In the genomic region with DNA sequence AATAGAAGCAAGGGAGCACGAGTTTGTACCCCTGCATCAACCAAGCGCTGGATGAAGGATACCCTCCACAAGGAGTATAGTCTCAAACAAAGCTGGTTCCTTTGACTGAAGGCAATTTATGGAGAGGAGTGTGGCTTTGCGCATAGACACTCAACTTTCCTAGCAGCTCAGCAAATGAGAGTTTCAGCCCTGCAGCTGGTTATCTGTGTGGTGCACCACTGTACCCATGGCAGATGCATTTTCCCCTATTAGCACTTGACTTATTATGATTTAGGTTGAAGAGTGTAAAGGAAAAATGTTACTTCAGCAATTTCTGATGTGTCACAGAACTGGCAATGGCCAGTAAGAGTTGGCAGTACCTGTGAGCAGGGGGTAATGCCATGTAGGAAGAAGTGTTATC, we compare ENCODE assay signal across 26 cellular contexts.
DNase-seq lines count a peak whose midpoint lies in the region; ATAC-seq, FAIRE-seq and TF ChIP-seq lines count a peak whose summit lies in the region.
"Had no signal": no experiment of that assay in that cellular context is flagged by ENCODE, and none has a peak within 500 bp of the region (broad histone marks: within the 10 kb centered on the region; RNA-seq: fewer than 3 reads in every experiment).

No MANE protein-coding gene starts in this region.

- no peak overlapping the region for H3K4me3 Mint-ChIP-seq in neural progenitor cell
- H3K4me3 Mint-ChIP-seq: CD14-positive monocyte; CD4-positive, alpha-beta memory T cell; CD4-positive, CD25-positive, alpha-beta regulatory T cell; CD8-positive, alpha-beta memory T cell had no signal

- no peaks in the 10 kb centered on the region for H3K9me3 Mint-ChIP-seq in neural progenitor cell

- no peaks in the 10 kb centered on the region for H3K36me3 Mint-ChIP-seq in neural progenitor cell
- H3K36me3 Mint-ChIP-seq: CD14-positive monocyte; CD4-positive, alpha-beta memory T cell; CD4-positive, CD25-positive, alpha-beta regulatory T cell; CD8-positive, alpha-beta memory T cell had no signal

- H3K27me3 ChIP-seq in HepG2 (ENCODE audit: control insufficient read depth in 1 of 2, insufficient read depth in 2 of 2, low read length in 2 of 2) = no peaks in the 10 kb centered on the region
- H3K27me3 ChIP-seq in right lobe of liver = no peaks in the 10 kb centered on the region
- H3K27me3 ChIP-seq in neural progenitor cell = no peaks in the 10 kb centered on the region
- H3K27me3 ChIP-seq: BE2C, BLaER1 had no signal

- BruUV-seq in HepG2 (replicated peaks; lab: Mats Ljungman, UMichigan) = no TSS peak
- BruUV-seq in OCI-LY7 (replicated peaks; lab: Mats Ljungman, UMichigan) = no TSS peak

- no peaks in the 10 kb centered on the region for H3K27me3 Mint-ChIP-seq in neural progenitor cell (ENCODE audit: insufficient read depth, low read depth)
- H3K27me3 Mint-ChIP-seq: CD4-positive, alpha-beta memory T cell; CD4-positive, CD25-positive, alpha-beta regulatory T cell; CD8-positive, alpha-beta memory T cell had no signal

- no peak overlapping the region for H3K27ac Mint-ChIP-seq in neural progenitor cell
- H3K27ac Mint-ChIP-seq: CD14-positive monocyte; CD4-positive, alpha-beta memory T cell; CD4-positive, CD25-positive, alpha-beta regulatory T cell; CD8-positive, alpha-beta memory T cell had no signal

- H3K9me3 ChIP-seq in HepG2 (ENCODE audit: low read length) (peaks cover 39% of the 10 kb centered on the region), right lobe of liver (no peaks in the 10 kb centered on the region), OCI-LY7 (ENCODE audit: low read length) (no peaks in the 10 kb centered on the region), neural progenitor cell (ENCODE audit: low read depth) (no peaks in the 10 kb centered on the region)
- H3K9me3 ChIP-seq: BE2C, BLaER1 had no signal

- no peak for DNase-seq in HepG2 (ENCODE audit: low spot score)
- DNase-seq in right lobe of liver = no peak
- no peak for DNase-seq in OCI-LY7 (ENCODE audit: low spot score)
- no peak for DNase-seq in neural progenitor cell (ENCODE audit: low spot score)
- DNase-seq in left lobe of liver (ENCODE audit: low spot score) = no peak
- DNase-seq in NCI-H187 (lab: John Stamatoyannopoulos, UW) = no peak
- DNase-seq: ACHN; BE2C; C1 segment of cervical spinal cord; CD4-positive, alpha-beta memory T cell; CD4-positive, CD25-positive, alpha-beta regulatory T cell; CD8-positive, alpha-beta memory T cell; COR-L47; DMS 273 treated with DMSO at 0.1 percent for 48 hours; DMS153; DMS53; DMS79; DND-41; EL; GDM1 had no signal

- H2AFZ ChIP-seq in HepG2 (ENCODE audit: low read length) (no peak overlapping the region), OCI-LY7 (ENCODE audit: low read length) (peak overlapping the region; percentile 14; the same call in 1 of the 2 replicates), neural progenitor cell (replicated peaks) (peak overlapping the region; percentile 28)

- no peaks in the 10 kb centered on the region for H3F3A ChIP-seq in neural progenitor cell (ENCODE audit: low read depth)

- POLR2A ChIA-PET in HepG2 (lab: Yijun Ruan, JAX) (no interaction called here), OCI-LY7 (lab: Charles Lee) (no interaction called here)

- ATAC-seq in HepG2 = no peak
- no peak for ATAC-seq in right lobe of liver
- no peak for ATAC-seq in left lobe of liver
- ATAC-seq: GM12878 had no signal

- no peaks in the 10 kb centered on the region for H3K79me2 ChIP-seq in HepG2 (ENCODE audit: insufficient read depth, low read length)
- H3K79me2 ChIP-seq in OCI-LY7 (ENCODE audit: insufficient read depth, low read depth, low read length) = no peaks in the 10 kb centered on the region
- no peaks in the 10 kb centered on the region for H3K79me2 ChIP-seq in neural progenitor cell (ENCODE audit: low read depth)

- H4K20me1 ChIP-seq in HepG2 (ENCODE audit: insufficient read depth, low read length) (no peaks in the 10 kb centered on the region), OCI-LY7 (ENCODE audit: insufficient read depth, low read length) (no peaks in the 10 kb centered on the region), neural progenitor cell (ENCODE audit: low read depth) (no peaks in the 10 kb centered on the region)
- H4K20me1 ChIP-seq: BLaER1 had no signal

- WGBS in HepG2 (ENCODE audit: low lambda C conversion rate) = 40% methylated on average over 3 of the region's 3 CpGs
- WGBS in right lobe of liver (ENCODE audit: insufficient coverage, low coverage, low lambda C conversion rate, missing lambda C conversion rate) = 61% methylated on average over 3 of the region's 3 CpGs

- TF ChIP-seq POLR2A in HepG2 (IDR thresholded peaks at IDR 0.05; ENCODE audit: insufficient read depth in 1 of 2, low read depth in 2 of 2, low read length in 2 of 2) = no peak
- TF ChIP-seq POLR2A in right lobe of liver (IDR thresholded peaks at IDR 0.05) = no peak

- TF ChIP-seq EP300 in HepG2 (IDR thresholded peaks at IDR 0.05; ENCODE audit: low read depth in 2 of 2, low read length in 2 of 2) (no peak), HepG2 (CRISPR knock-in tag; IDR thresholded peaks at IDR 0.05; ENCODE audit: borderline replicate concordance) (no peak)

- H3K9me2 ChIP-seq in OCI-LY7 (ENCODE audit: insufficient read depth, low read length) = no peaks in the 10 kb centered on the region

- H3K27ac ChIP-seq in HepG2 (ENCODE audit: extremely low read length, insufficient read depth, low read length) (no peak overlapping the region), right lobe of liver (no peak overlapping the region), OCI-LY7 (ENCODE audit: low read depth, low read length, poor library complexity, severe bottlenecking) (no peak overlapping the region), neural progenitor cell (no peak overlapping the region)
- H3K27ac ChIP-seq: 22Rv1, BLaER1 had no signal

- TF ChIP-seq CTCF in HepG2 (CRISPR knock-in tag; IDR thresholded peaks at IDR 0.05) (no peak), right lobe of liver (IDR thresholded peaks at IDR 0.05) (no peak), OCI-LY7 (conservative IDR thresholded peaks at IDR 0.05; ENCODE audit: low read length) (no peak), neural progenitor cell (IDR thresholded peaks at IDR 0.05) (no peak)

- in situ Hi-C loops in HepG2 (cut with HindIII; ENCODE audit: extremely low pct_ligation_motif_present, low pct_unique_long_range_greater_than_20kb) = no loop called here

- H3K36me3 ChIP-seq in HepG2 (replicated peaks in 1 of 2; ENCODE audit: control insufficient read depth in 1 of 2, insufficient read depth in 2 of 2, low read length in 2 of 2) (no peaks in the 10 kb centered on the region), right lobe of liver (no peaks in the 10 kb centered on the region), OCI-LY7 (ENCODE audit: insufficient read depth, low read length) (no peaks in the 10 kb centered on the region), neural progenitor cell (no peaks in the 10 kb centered on the region)
- H3K36me3 ChIP-seq: BE2C, BLaER1 had no signal

- no peaks in the 10 kb centered on the region for H3K4me1 Mint-ChIP-seq in neural progenitor cell
- H3K4me1 Mint-ChIP-seq: CD14-positive monocyte; CD4-positive, alpha-beta memory T cell; CD4-positive, CD25-positive, alpha-beta regulatory T cell; CD8-positive, alpha-beta memory T cell had no signal

- no peak overlapping the region for H3K9ac ChIP-seq in HepG2 (ENCODE audit: insufficient read depth, low read depth, low read length)
- H3K9ac ChIP-seq in neural progenitor cell = no peak overlapping the region
- H3K9ac ChIP-seq: BLaER1 had no signal

- TF ChIP-seq RAD21 in HepG2 (CRISPR knock-in tag; IDR thresholded peaks at IDR 0.05) = no peak

- CTCF ChIA-PET in HepG2 (lab: Yijun Ruan, JAX; ENCODE audit: low intra/inter-chr PET ratio, low total read pairs) (no interaction called here), OCI-LY7 (lab: Charles Lee; ENCODE audit: unreplicated experiment) (no interaction called here)

- H3K4me1 ChIP-seq in HepG2 (ENCODE audit: insufficient read depth, low read length) (no peaks in the 10 kb centered on the region), right lobe of liver (no peaks in the 10 kb centered on the region), OCI-LY7 (ENCODE audit: insufficient read depth, low read length, poor library complexity, severe bottlenecking) (peaks cover 6% of the 10 kb centered on the region), neural progenitor cell (no peaks in the 10 kb centered on the region)
- H3K4me1 ChIP-seq: BE2C had no signal

- H3K4me3 ChIP-seq in HepG2 (replicated peaks in 1 of 3; ENCODE audit: insufficient read depth in 1 of 3, low read depth in 2 of 3, low read length in 3 of 3) = no peak overlapping the region
- H3K4me3 ChIP-seq in right lobe of liver = no peak overlapping the region
- H3K4me3 ChIP-seq in OCI-LY7 (ENCODE audit: low read depth, low read length, poor library complexity, severe bottlenecking) = no peak overlapping the region
- no peak overlapping the region for H3K4me3 ChIP-seq in neural progenitor cell
- H3K4me3 ChIP-seq: BLaER1, GM12878 had no signal

- H3K4me2 ChIP-seq in HepG2 (ENCODE audit: low read depth, low read length) (no peak overlapping the region), OCI-LY7 (ENCODE audit: low read length) (no peak overlapping the region), neural progenitor cell (no peak overlapping the region)
- H3K4me2 ChIP-seq: BLaER1 had no signal

- no peak for FAIRE-seq in HepG2 (lab: Jason Lieb, UNC)
- FAIRE-seq: GM12878, GM12892, GM18507 had no signal

- intact Hi-C loops in HepG2 (cut with micrococcal nuclease; ENCODE audit: unreplicated experiment) (no loop called here), right lobe of liver (cut with DNase I) (no loop called here), OCI-LY7 (cut with micrococcal nuclease; ENCODE audit: unreplicated experiment) (no loop called here)

TF ChIP-seq in HepG2, 621 proteins besides CTCF, POLR2A, EP300 and RAD21 (continues in another document):
- TF ChIP-seq, protein P1, sequence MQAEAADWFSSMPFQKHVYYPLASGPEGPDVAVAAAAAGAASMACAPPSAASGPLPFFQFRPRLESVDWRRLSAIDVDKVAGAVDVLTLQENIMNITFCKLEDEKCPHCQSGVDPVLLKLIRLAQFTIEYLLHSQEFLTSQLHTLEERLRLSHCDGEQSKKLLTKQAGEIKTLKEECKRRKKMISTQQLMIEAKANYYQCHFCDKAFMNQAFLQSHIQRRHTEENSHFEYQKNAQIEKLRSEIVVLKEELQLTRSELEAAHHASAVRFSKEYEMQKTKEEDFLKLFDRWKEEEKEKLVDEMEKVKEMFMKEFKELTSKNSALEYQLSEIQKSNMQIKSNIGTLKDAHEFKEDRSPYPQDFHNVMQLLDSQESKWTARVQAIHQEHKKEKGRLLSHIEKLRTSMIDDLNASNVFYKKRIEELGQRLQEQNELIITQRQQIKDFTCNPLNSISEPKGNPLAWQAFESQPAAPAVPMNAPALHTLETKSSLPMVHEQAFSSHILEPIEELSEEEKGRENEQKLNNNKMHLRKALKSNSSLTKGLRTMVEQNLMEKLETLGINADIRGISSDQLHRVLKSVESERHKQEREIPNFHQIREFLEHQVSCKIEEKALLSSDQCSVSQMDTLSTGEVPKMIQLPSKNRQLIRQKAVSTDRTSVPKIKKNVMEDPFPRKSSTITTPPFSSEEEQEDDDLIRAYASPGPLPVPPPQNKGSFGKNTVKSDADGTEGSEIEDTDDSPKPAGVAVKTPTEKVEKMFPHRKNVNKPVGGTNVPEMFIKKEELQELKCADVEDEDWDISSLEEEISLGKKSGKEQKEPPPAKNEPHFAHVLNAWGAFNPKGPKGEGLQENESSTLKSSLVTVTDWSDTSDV (CRISPR knock-in tag; IDR thresholded peaks at IDR 0.05) = no peak
- TF ChIP-seq EED (CRISPR knock-in tag; IDR thresholded peaks at IDR 0.05) = no peak
- TF ChIP-seq MYNN (CRISPR knock-in tag; IDR thresholded peaks at IDR 0.05; ENCODE audit: low read depth) = no peak
